ENCODE assay signal across 10 cellular contexts in genomic region chr1:159826436-159827101, GRCh38. TPM values are rescaled to one million over a fixed set of nuclear protein-coding genes. Genes with fewer than 3 reads are reported as not detected.
DNase-seq lines count a peak whose midpoint lies in the region; ATAC-seq and TF ChIP-seq lines count a peak whose summit lies in the region.
"Had no signal": no experiment of that assay in that cellular context is flagged by ENCODE, and none has a peak within 500 bp of the region (broad histone marks: within the 10 kb centered on the region; RNA-seq: fewer than 3 reads in every experiment).

TSS of gene SLAMF8 (plus strand) at chr1:159826873. CDS start at chr1:159826899, 26 bp downstream.

- ATAC-seq in IMR-90 (ENCODE audit: low read depth): no peak
- ATAC-seq in activated T-helper 17 cell treated with anti-CD3 and anti-CD28 coated beads, Interleukin-2, amount 50 U/mL, for 72 hours (replicated peaks): peak; percentile 87

- peaks cover 2% of the 10 kb centered on the region for H3K4me1 ChIP-seq in IMR-90 (ENCODE audit: control insufficient read depth, insufficient read depth, low read length)
- H3K4me1 ChIP-seq in mucosa of rectum (ENCODE audit: control insufficient read depth in 2 of 2, insufficient read depth in 2 of 2, low read length in 2 of 2): peaks cover 0 to 10% of the 10 kb centered on the region in 2 donors
- H3K4me1 ChIP-seq in thymus (ENCODE audit: control insufficient read depth, insufficient read depth, low read length): peaks cover 9% of the 10 kb centered on the region
- H3K4me1 ChIP-seq: SJSA1 had no signal

- no peaks in the 10 kb centered on the region for H3K9me3 Mint-ChIP-seq in activated T-helper 17 cell treated with anti-CD3 and anti-CD28 coated beads, Interleukin-2, amount 50 U/mL, for 72 hours

- no peak within 1 kb of the TSS for H2BK20ac ChIP-seq in IMR-90 (ENCODE audit: low read depth, low read length)

- no peaks in the 10 kb centered on the region for H3K36me3 Mint-ChIP-seq in activated T-helper 17 cell treated with anti-CD3 and anti-CD28 coated beads, Interleukin-2, amount 50 U/mL, for 72 hours (ENCODE audit: low read depth)

- H3K27ac Mint-ChIP-seq in activated T-helper 17 cell treated with anti-CD3 and anti-CD28 coated beads, Interleukin-2, amount 50 U/mL, for 72 hours: peak within 1 kb of the TSS; percentile 57

- CTCF ChIA-PET in IMR-90 (lab: Yijun Ruan, JAX): interaction anchor here (0.9 kb wide), 1 partner anchor 259 kb away, joined by 6 read pairs; no protein-coding TSS in a partner anchor

- no peak within 1 kb of the TSS for H4K5ac ChIP-seq in IMR-90 (ENCODE audit: low read depth, low read length)

- H3K4me2 ChIP-seq in IMR-90 (ENCODE audit: low read depth, low read length): no peak within 1 kb of the TSS

- no TSS peak for BruUV-seq in IMR-90 (replicated peaks; lab: Mats Ljungman, UMichigan)

- H4K20me1 ChIP-seq in IMR-90 (ENCODE audit: insufficient read depth, low read length): no peaks in the 10 kb centered on the region

- H2BK120ac ChIP-seq in IMR-90 (ENCODE audit: low read depth, low read length): no peak within 1 kb of the TSS

- H2BK15ac ChIP-seq in IMR-90 (ENCODE audit: low read depth, low read length): no peak within 1 kb of the TSS

- H2BK5ac ChIP-seq in IMR-90 (ENCODE audit: low read depth, low read length, poor library complexity, severe bottlenecking): no peak within 1 kb of the TSS

- H3K27ac ChIP-seq in IMR-90 (ENCODE audit: insufficient read depth, low read length): no peak within 1 kb of the TSS
- peak within 1 kb of the TSS; percentile 20 to 34 for H3K27ac ChIP-seq in mucosa of rectum (ENCODE audit: low read depth in 2 of 2, low read length in 2 of 2)
- H3K27ac ChIP-seq in thymus (ENCODE audit: low read depth): peak within 1 kb of the TSS; percentile 31
- H3K27ac ChIP-seq: C4-2B, SJSA1 had no signal

- dilution Hi-C loops in IMR-90 (cut with HindIII; ENCODE audit: low sequenced_read_pairs, unreplicated experiment): no loop called here

- no peaks in the 10 kb centered on the region for H3K9me3 ChIP-seq in IMR-90 (ENCODE audit: control insufficient read depth, insufficient read depth, low read length)
- no peaks in the 10 kb centered on the region for H3K9me3 ChIP-seq in mucosa of rectum (ENCODE audit: control insufficient read depth in 2 of 2, low read length in 2 of 2)
- H3K9me3 ChIP-seq in thymus (ENCODE audit: control insufficient read depth): no peaks in the 10 kb centered on the region
- H3K9me3 ChIP-seq: SJSA1 had no signal

- WGBS in IMR-90 (ENCODE audit: extremely low coverage in 2 of 2, insufficient read length in 1 of 2), 2 experiments: 84% methylated on average over 7 of the region's 11 CpGs; no CpG with 5 or more reads in 1 of the 2 experiments
- 65% methylated on average over 11 of the region's 11 CpGs for WGBS in thymus

- H3K56ac ChIP-seq in IMR-90 (ENCODE audit: extremely low read depth, insufficient read depth, low read length): no peak within 1 kb of the TSS

- H3K36me3 ChIP-seq in IMR-90 (ENCODE audit: control insufficient read depth, insufficient read depth, low read length): no peaks in the 10 kb centered on the region
- H3K36me3 ChIP-seq in mucosa of rectum (ENCODE audit: control insufficient read depth in 2 of 2, insufficient read depth in 2 of 2, low read length in 2 of 2): no peaks in the 10 kb centered on the region
- H3K36me3 ChIP-seq in thymus (ENCODE audit: control insufficient read depth, insufficient read depth): no peaks in the 10 kb centered on the region
- H3K36me3 ChIP-seq: SJSA1 had no signal

- no peak within 1 kb of the TSS for H4K91ac ChIP-seq in IMR-90 (ENCODE audit: insufficient read depth, low read depth, low read length)

- in situ Hi-C loops in IMR-90 (cut with MboI; ENCODE audit: low sequenced_read_pairs): no loop called here

- 0 out of 2 replicates have a peak, but pooled peaks cover 3% of the 10 kb centered on the region for H3K9me1 ChIP-seq in IMR-90 (ENCODE audit: insufficient read depth, low read length)

- H2AK9ac ChIP-seq in IMR-90 (replicated peaks; ENCODE audit: low read depth, low read length, poor library complexity): no peak within 1 kb of the TSS

- no peak for TF ChIP-seq RAD21 in IMR-90 (IDR thresholded peaks at IDR 0.05; ENCODE audit: low read length)

- H3K9ac ChIP-seq in IMR-90 (ENCODE audit: low read depth, low read length) (no peak within 1 kb of the TSS), mucosa of rectum (ENCODE audit: low read depth in 1 of 2, low read length in 2 of 2) (peak within 1 kb of the TSS in 1 of 2 donors; percentile 14)

- H2AK5ac ChIP-seq in IMR-90 (ENCODE audit: low read depth, low read length): no peak within 1 kb of the TSS

- no peak within 1 kb of the TSS for H3K14ac ChIP-seq in IMR-90 (replicated peaks; ENCODE audit: low read depth, low read length)

- H3K23ac ChIP-seq in IMR-90 (ENCODE audit: low read depth, low read length): no peak within 1 kb of the TSS

- H3K27me3 ChIP-seq in IMR-90 (ENCODE audit: control insufficient read depth, insufficient read depth, low read length): peaks cover 18% of the 10 kb centered on the region
- peaks cover 0 to 2% of the 10 kb centered on the region in 2 donors for H3K27me3 ChIP-seq in mucosa of rectum (ENCODE audit: control insufficient read depth in 2 of 2, insufficient read depth in 2 of 2, low read length in 2 of 2)
- no peaks in the 10 kb centered on the region for H3K27me3 ChIP-seq in thymus (ENCODE audit: control insufficient read depth, insufficient read depth)
- H3K27me3 ChIP-seq: SJSA1 had no signal

- no peak within 1 kb of the TSS for H3K4ac ChIP-seq in IMR-90 (ENCODE audit: low read depth, low read length)

- no peak for TF ChIP-seq CTCF in IMR-90 (conservative IDR thresholded peaks at IDR 0.05; ENCODE audit: low read depth, low read length)

- POLR2A ChIA-PET in IMR-90 (lab: Charles Lee; ENCODE audit: unreplicated experiment): no interaction called here

- no peaks in the 10 kb centered on the region for H3K27me3 Mint-ChIP-seq in activated T-helper 17 cell treated with anti-CD3 and anti-CD28 coated beads, Interleukin-2, amount 50 U/mL, for 72 hours

- H3K4me3 ChIP-seq in IMR-90 (ENCODE audit: insufficient read depth, low read depth, low read length) (no peak within 1 kb of the TSS), mucosa of rectum (ENCODE audit: low read length in 2 of 2) (peak within 1 kb of the TSS; percentile 30 to 45), thymus (ENCODE audit: low read length) (no peak within 1 kb of the TSS)
- H3K4me3 ChIP-seq: SJSA1 had no signal

- H3K79me1 ChIP-seq in IMR-90 (ENCODE audit: low read depth in 1 of 2, low read length in 2 of 2): no peaks in the 10 kb centered on the region

- peak within 1 kb of the TSS; percentile 62 for H3K4me3 Mint-ChIP-seq in activated T-helper 17 cell treated with anti-CD3 and anti-CD28 coated beads, Interleukin-2, amount 50 U/mL, for 72 hours

- H4K8ac ChIP-seq in IMR-90 (ENCODE audit: low read depth in 2 of 2, low read length in 2 of 2): no peak within 1 kb of the TSS

- no peak for TF ChIP-seq POLR2A in IMR-90 (IDR thresholded peaks at IDR 0.05; ENCODE audit: low read depth, low read length)

- peaks cover 26% of the 10 kb centered on the region for H3K4me1 Mint-ChIP-seq in activated T-helper 17 cell treated with anti-CD3 and anti-CD28 coated beads, Interleukin-2, amount 50 U/mL, for 72 hours

- peak; percentile 68 for DNase-seq in Ammon's horn (ENCODE audit: low spot score)
- DNase-seq in IMR-90: no peak
- no peak for DNase-seq in occipital lobe (lab: John Stamatoyannopoulos, UW)
- DNase-seq in cerebellar nuclear complex (lab: John Stamatoyannopoulos, UW): no peak
- no peak for DNase-seq in HT-29 (ENCODE audit: low spot score)

- intact Hi-C loops in IMR-90 (cut with micrococcal nuclease): no loop called here

- no peak within 1 kb of the TSS for H3K18ac ChIP-seq in IMR-90 (ENCODE audit: low read depth, low read length)

- peak within 1 kb of the TSS; percentile 38 for H2AFZ ChIP-seq in IMR-90 (replicated peaks; ENCODE audit: low read length, poor library complexity)

TF ChIP-seq in IMR-90, 13 proteins besides CTCF, POLR2A, EP300 and RAD21:
- TF ChIP-seq MXI1 (IDR thresholded peaks at IDR 0.05; ENCODE audit: borderline replicate concordance, low read depth, low read length): no peak
- no peak for TF ChIP-seq MAFK (IDR thresholded peaks at IDR 0.05; ENCODE audit: low read depth, low read length)
- TF ChIP-seq SMC3 (IDR thresholded peaks at IDR 0.05; ENCODE audit: low read depth, low read length): no peak

RNA-seq across cellular contexts. Expression of gene SLAMF8, which starts in this region (rescaled TPM):
- total RNA-seq in IMR-90 (2012; rRNA removed): not detected in 2 replicates
- 0.04 and 0.07 TPM in 2 replicates for polyA plus RNA-seq in IMR-90 (2012; rRNA removed)
- polyA plus RNA-seq in IMR-90 (2012; cell fraction: cytosol; rRNA removed): 0.04 and 0.07 TPM in 2 replicates
- polyA plus RNA-seq in IMR-90 (2012; cell fraction: nucleus; rRNA removed; ENCODE audit: low replicate concordance): 0.06 TPM in 1 of 2 replicates, not detected in the other
- 1 to 10 TPM in 1 of 2 donors, under 1 TPM in 1; 0.30 to 1.2 TPM for total RNA-seq in activated T-helper 17 cell treated with anti-CD3 and anti-CD28 coated beads, Interleukin-2, amount 50 U/mL, for 72 hours
- polyA plus RNA-seq in thymus: 13.3 TPM
- total RNA-seq in occipital lobe: not detected
- not detected in 2 replicates for total RNA-seq in HT-29 (2014; rRNA removed; shearing (Covaris generic))
- total RNA-seq: SJSA1 had no signal

Comparison
In these comparisons a context has a peak if more than half of its experiments do, and no peak if none do; other contexts are left out.
1. RNA of gene SLAMF8 (polyA plus RNA-seq): 13.3 TPM in thymus (single experiment); 0.04 to 0.07 TPM in IMR-90; every median in the first group is over 10 times any median in the second.
2. H3K4me3 ChIP-seq: peak in mucosa of rectum (2 of 2); none in IMR-90 (single experiment) and thymus (single experiment).